Comparison of ENCODE assay signal across 1 cellular context in genomic region chr22:39475337-39475736, GRCh38.
TF ChIP-seq lines count a peak whose summit lies in the region.

No MANE protein-coding gene starts in this region.

TF ChIP-seq in IMR-90, 13 proteins besides CTCF, POLR2A, EP300 and RAD21:
- TF ChIP-seq CHD1 (IDR thresholded peaks at IDR 0.05; ENCODE audit: low read depth, low read length) (no peak), NFE2L2 (IDR thresholded peaks at IDR 0.05; ENCODE audit: low read depth, low read length) (no peak), USF2 (IDR thresholded peaks at IDR 0.05; ENCODE audit: low read depth, low read length) (no peak), CEBPB (IDR thresholded peaks at IDR 0.05; ENCODE audit: low read depth, low read length) (no peak), RCOR1 (IDR thresholded peaks at IDR 0.05; ENCODE audit: insufficient replicate concordance, low read length) (no peak), FOS (IDR thresholded peaks at IDR 0.05; ENCODE audit: low read depth, low read length) (no peak), BHLHE40 (IDR thresholded peaks at IDR 0.05; ENCODE audit: low read depth, low read length) (no peak), MXI1 (IDR thresholded peaks at IDR 0.05; ENCODE audit: borderline replicate concordance, low read depth, low read length) (no peak), MAFK (IDR thresholded peaks at IDR 0.05; ENCODE audit: low read depth, low read length) (no peak), RFX5 (IDR thresholded peaks at IDR 0.05; ENCODE audit: low read depth, low read length) (no peak), MAZ (IDR thresholded peaks at IDR 0.05; ENCODE audit: borderline replicate concordance, low read depth, low read length) (no peak), ELK1 (IDR thresholded peaks at IDR 0.05; ENCODE audit: borderline replicate concordance, low read depth, low read length) (no peak), SMC3 (IDR thresholded peaks at IDR 0.05; ENCODE audit: low read depth, low read length) (no peak)
